Comparison of ENCODE assay signal across 8 cellular contexts in the genomic region with DNA sequence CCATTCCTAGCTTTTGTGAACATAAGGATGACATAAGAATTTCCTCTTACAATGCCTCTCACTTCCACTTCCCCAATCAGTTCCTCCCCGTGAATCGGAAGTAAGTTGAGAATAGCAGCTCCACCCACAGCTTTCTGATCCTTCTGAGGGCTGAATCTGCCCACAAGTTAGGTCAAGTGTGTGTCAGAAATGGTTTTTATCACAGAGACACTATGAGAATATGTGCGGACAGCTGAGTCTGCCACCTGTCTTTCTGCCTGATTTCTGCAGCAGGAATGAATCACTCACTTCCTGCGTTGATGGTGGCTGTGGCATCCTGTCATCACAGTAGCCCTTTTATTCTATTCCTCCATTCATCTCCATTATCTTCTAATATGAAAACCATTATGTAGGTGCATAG.
DNase-seq lines count a peak whose midpoint lies in the region; ATAC-seq and TF ChIP-seq lines count a peak whose summit lies in the region.

No MANE protein-coding gene starts in this region.

- H3K4me3 ChIP-seq in PC-3 (ENCODE audit: low read length): no peak overlapping the region
- no peak overlapping the region for H3K4me3 ChIP-seq in aorta (ENCODE audit: low read length in 2 of 2)

- CTCF ChIA-PET in PC-3 (lab: Charles Lee): interaction anchor here (0.6 to 1.5 kb wide), 11 partner anchors 11 to 165 kb away, joined by 3 to 18 read pairs (median 4); partner anchors contain the start of gene RIN2

- H3K4me2 ChIP-seq in PC-3 (ENCODE audit: low read length): peak overlapping the region; percentile 51

- H4K20me1 ChIP-seq in PC-3 (ENCODE audit: low read length): no peaks in the 10 kb centered on the region

- no TSS peak for BruUV-seq in PC-3 (replicated peaks; lab: Mats Ljungman, UMichigan)

- H3K27me3 ChIP-seq in PC-3 (ENCODE audit: low read length) (no peaks in the 10 kb centered on the region), aorta (ENCODE audit: control insufficient read depth in 1 of 2, insufficient read depth in 2 of 2, low read length in 1 of 2) (no peaks in the 10 kb centered on the region)

- H3K4me1 ChIP-seq in PC-3 (ENCODE audit: insufficient read depth, low read length): peaks cover 45% of the 10 kb centered on the region
- no peaks in the 10 kb centered on the region for H3K4me1 ChIP-seq in aorta (ENCODE audit: control insufficient read depth in 1 of 2, insufficient read depth in 2 of 2, low read length in 2 of 2)

- DNase-seq in COLO829 (ENCODE audit: low spot score): peak; percentile 96
- DNase-seq in PC-3: peak; percentile 97
- peak; percentile 25 for DNase-seq in stimulated activated CD4-positive, alpha-beta T cell treated with anti-CD3 and anti-CD28 coated beads, Interleukin-4, amount 100 ng/mL, for 24 hours
- DNase-seq in kidney glomerular epithelial cell (lab: John Stamatoyannopoulos, UW): no peak
- DNase-seq in aorta: no peak

- peaks cover 17% of the 10 kb centered on the region for H3F3A ChIP-seq in PC-3 (ENCODE audit: low read length, unreplicated experiment)

- no peaks in the 10 kb centered on the region for H3K9me3 ChIP-seq in PC-3 (ENCODE audit: low read length)
- H3K9me3 ChIP-seq in aorta (ENCODE audit: control insufficient read depth, low read length): no peaks in the 10 kb centered on the region

- H3K9me2 ChIP-seq in PC-3 (replicated peaks; ENCODE audit: low read length): no peaks in the 10 kb centered on the region

- H3K79me2 ChIP-seq in PC-3 (ENCODE audit: low read length): no peaks in the 10 kb centered on the region

- H3K9ac ChIP-seq in PC-3 (ENCODE audit: low read length): peak overlapping the region; percentile 78

- H3K36me3 ChIP-seq in PC-3 (ENCODE audit: low read depth, low read length): no peaks in the 10 kb centered on the region
- H3K36me3 ChIP-seq in aorta (ENCODE audit: control insufficient read depth in 1 of 2, insufficient read depth in 2 of 2, low read length in 1 of 2): peaks cover 0 to 2% of the 10 kb centered on the region in 2 donors

- H3K27ac ChIP-seq in PC-3 (ENCODE audit: low read length) (peak overlapping the region; percentile 95), aorta (ENCODE audit: low read depth in 1 of 2, low read length in 2 of 2) (no peak overlapping the region)

- ATAC-seq in GM18907 (IDR thresholded peaks at IDR 0.05; ENCODE audit: unreplicated experiment): peak; percentile 96
- ATAC-seq in HG03103 (IDR thresholded peaks at IDR 0.05; ENCODE audit: low read depth, unreplicated experiment): peak; percentile 96
- peak; percentile 88 for ATAC-seq in PC-3
- peak; percentile 45 for ATAC-seq in esophagus mucosa
- ATAC-seq in aorta (ENCODE audit: low FRiP score): no peak

- WGBS in aorta, 2 donors: 86 to 92% methylated on average over 4 of the region's 4 CpGs

- TF ChIP-seq CTCF in PC-3 (conservative IDR thresholded peaks at IDR 0.05; ENCODE audit: low read depth, low read length): peak; percentile 67

- intact Hi-C loops in PC-3 (cut with micrococcal nuclease) (loop anchor here (1.0 to 5.0 kb wide), 8 partner anchors 11 to 184 kb away; no protein-coding TSS in a partner anchor), aorta (cut with DNase I) (no loop called here)

- POLR2A ChIA-PET in PC-3 (lab: Charles Lee; ENCODE audit: unreplicated experiment): interaction anchor here (0.8 to 1.3 kb wide), 5 partner anchors 58 to 815 kb away, joined by 4 to 9 read pairs (median 5); no protein-coding TSS in a partner anchor

- H2AFZ ChIP-seq in PC-3 (ENCODE audit: low read length): no peak overlapping the region

Comparison
In these comparisons a context has a peak if more than half of its experiments do, and no peak if none do; other contexts are left out.
1. DNase-seq: peak in COLO829 (single experiment), PC-3 (single experiment) and stimulated activated CD4-positive, alpha-beta T cell treated with anti-CD3 and anti-CD28 coated beads, Interleukin-4, amount 100 ng/mL, for 24 hours (single experiment); none in kidney glomerular epithelial cell (single experiment) and aorta (0 of 2).